ENCODE assay signal across 7 cellular contexts in the genomic region with DNA sequence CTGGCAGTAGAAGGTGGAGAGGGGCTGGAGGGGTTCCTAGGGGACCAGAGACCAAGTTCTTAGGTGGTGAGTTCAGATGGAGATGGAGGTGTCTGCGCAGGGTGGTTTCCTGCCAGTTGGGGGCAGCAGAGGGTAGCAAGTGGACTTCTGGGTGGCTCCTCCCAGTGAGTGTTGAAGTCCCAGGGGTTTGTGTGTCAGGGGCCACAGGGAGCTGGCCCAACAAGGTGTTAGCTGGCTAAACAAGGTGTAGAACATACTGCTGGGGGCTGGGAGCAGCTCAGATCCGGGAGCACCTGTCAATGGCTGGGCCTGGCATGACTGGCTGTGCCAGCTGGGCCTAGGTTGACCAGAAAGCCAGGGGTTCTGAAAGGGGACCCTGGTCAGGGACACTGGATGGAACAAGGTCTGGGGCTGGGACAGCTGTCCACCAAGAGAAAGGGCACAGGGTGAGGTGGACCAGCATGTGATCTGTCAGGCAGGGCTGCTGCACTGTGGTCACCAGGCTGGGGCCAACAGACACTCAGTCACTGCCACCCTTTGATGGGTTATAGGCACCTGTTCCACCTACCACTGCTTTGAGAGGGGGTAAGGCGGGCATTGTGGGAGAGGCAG. TPM values are rescaled to one million over a fixed set of nuclear protein-coding genes. Genes with fewer than 3 reads are reported as not detected.
A peak's percentile ranks its signal among the peaks of the same experiment; 100 is the strongest.
DNase-seq lines count a peak whose midpoint lies in the region; ATAC-seq and TF ChIP-seq lines count a peak whose summit lies in the region.

No MANE protein-coding gene starts in this region.

- peaks cover 12% of the 10 kb centered on the region for H3K27me3 Mint-ChIP-seq in activated CD8-positive, alpha-beta T cell treated with anti-CD3 and anti-CD28 coated beads, Interleukin-2, amount 10 ng/mL, durations not matched to agents 7 days and 5 days (ENCODE audit: low read depth)

- no peaks in the 10 kb centered on the region for H3K4me1 Mint-ChIP-seq in activated CD8-positive, alpha-beta T cell treated with anti-CD3 and anti-CD28 coated beads, Interleukin-2, amount 10 ng/mL, durations not matched to agents 7 days and 5 days (ENCODE audit: low read depth)

- CTCF ChIA-PET in HEK293 (lab: Yijun Ruan, JAX): interaction anchor here (0.6 to 9.4 kb wide), 47 partner anchors 8 to 531 kb away, joined by 3 to 118 read pairs (median 4); no protein-coding TSS in a partner anchor
- CTCF ChIA-PET in activated CD8-positive, alpha-beta T cell treated with anti-CD3 and anti-CD28 coated beads, Interleukin-2, amount 10 ng/mL, durations not matched to agents 7 days and 5 days (lab: Charles Lee): interaction anchor here (0.6 to 1.9 kb wide), 20 partner anchors 9 to 310 kb away, joined by 3 to 11 read pairs (median 5); partner anchors contain the start of gene DAB2IP

- no peak overlapping the region for H3K4me3 Mint-ChIP-seq in activated CD8-positive, alpha-beta T cell treated with anti-CD3 and anti-CD28 coated beads, Interleukin-2, amount 10 ng/mL, durations not matched to agents 7 days and 5 days

- no peaks in the 10 kb centered on the region for H3K36me3 Mint-ChIP-seq in activated CD8-positive, alpha-beta T cell treated with anti-CD3 and anti-CD28 coated beads, Interleukin-2, amount 10 ng/mL, durations not matched to agents 7 days and 5 days (ENCODE audit: low read depth)

- DNase-seq in GM03348 (ENCODE audit: low spot score) (peak; percentile 90), NCI-H345 (lab: John Stamatoyannopoulos, UW) (peak; percentile 49), epithelial cell of prostate (ENCODE audit: low read depth, low spot score) (peak; percentile 8), myocyte (ENCODE audit: low read depth) (peak; percentile 97), superior temporal gyrus (ENCODE audit: extremely low spot score) (peak; percentile 86)
- DNase-seq in activated CD8-positive, alpha-beta T cell treated with anti-CD3 and anti-CD28 coated beads, Interleukin-2, amount 10 ng/mL, durations not matched to agents 7 days and 5 days: peak; percentile 84

- POLR2A ChIA-PET in HEK293 (lab: Yijun Ruan, JAX): no interaction called here
- POLR2A ChIA-PET in activated CD8-positive, alpha-beta T cell treated with anti-CD3 and anti-CD28 coated beads, Interleukin-2, amount 10 ng/mL, durations not matched to agents 7 days and 5 days (lab: Charles Lee): no interaction called here

- H3K36me3 ChIP-seq in HEK293 (ENCODE audit: control insufficient read depth in 2 of 2, insufficient read depth in 1 of 2, low read length in 2 of 2): peaks cover 0 to 3% of the 10 kb centered on the region in 2 experiments; a peak in 1 of 3 replicates

- H3K27ac Mint-ChIP-seq in activated CD8-positive, alpha-beta T cell treated with anti-CD3 and anti-CD28 coated beads, Interleukin-2, amount 10 ng/mL, durations not matched to agents 7 days and 5 days: no peak overlapping the region

- H3K4me3 ChIP-seq in HEK293 (ENCODE audit: low read depth, low read length): no peak overlapping the region

- H3K9me3 Mint-ChIP-seq in activated CD8-positive, alpha-beta T cell treated with anti-CD3 and anti-CD28 coated beads, Interleukin-2, amount 10 ng/mL, durations not matched to agents 7 days and 5 days (ENCODE audit: insufficient read depth): no peaks in the 10 kb centered on the region

- H3K27ac ChIP-seq in HEK293 (ENCODE audit: extremely low read depth, low read depth, low read length) (no peak overlapping the region), epithelial cell of prostate (no peak overlapping the region)

- peak; percentile 88 for ATAC-seq in activated CD8-positive, alpha-beta T cell treated with anti-CD3 and anti-CD28 coated beads, Interleukin-2, amount 10 ng/mL, durations not matched to agents 7 days and 5 days

- H3K4me1 ChIP-seq in HEK293 (ENCODE audit: control insufficient read depth, insufficient read depth, low read length): no peaks in the 10 kb centered on the region

- peak; percentile 70 for TF ChIP-seq CTCF in HEK293 (tag by site-specific recombination; IDR thresholded peaks at IDR 0.05)

- no peaks in the 10 kb centered on the region for H3K9me3 ChIP-seq in HEK293 (ENCODE audit: control insufficient read depth, insufficient read depth, low read depth, low read length)

TF ChIP-seq in HEK293, 187 proteins besides CTCF, POLR2A, EP300 and RAD21:
- TF ChIP-seq FEZF1 (tag by site-specific recombination; IDR thresholded peaks at IDR 0.05) (no peak), GLIS2 (tag by site-specific recombination; IDR thresholded peaks at IDR 0.05) (0 out of 2 replicates have a peak, but pooled peaks have one; percentile 21), ZNF654 (tag by site-specific recombination; IDR thresholded peaks at IDR 0.05; ENCODE audit: low read depth) (peak; percentile 82)

RNA-seq across cellular contexts. Expression of gene DAB2IP, which starts 35.6 kb away (rescaled TPM):
- under 1 TPM; 0.08 to 0.13 TPM for total RNA-seq in activated CD8-positive, alpha-beta T cell treated with anti-CD3 and anti-CD28 coated beads, Interleukin-2, amount 10 ng/mL, durations not matched to agents 7 days and 5 days
- total RNA-seq in myocyte: 4.5 and 6.6 TPM in 2 replicates
- 11.8 TPM for polyA plus RNA-seq in myocyte (2012)

Comparison
In these comparisons a context has a peak if more than half of its experiments do, and no peak if none do; other contexts are left out.
1. DNase-seq: peak in every context shown above with its lines; median percentile 97 in myocyte; 90 in GM03348; 86 in superior temporal gyrus; 84 in activated CD8-positive, alpha-beta T cell treated with anti-CD3 and anti-CD28 coated beads, Interleukin-2, amount 10 ng/mL, durations not matched to agents 7 days and 5 days; 49 in NCI-H345; 8 in epithelial cell of prostate.